11 cellular contexts compared by ENCODE assay signal in the genomic region with DNA sequence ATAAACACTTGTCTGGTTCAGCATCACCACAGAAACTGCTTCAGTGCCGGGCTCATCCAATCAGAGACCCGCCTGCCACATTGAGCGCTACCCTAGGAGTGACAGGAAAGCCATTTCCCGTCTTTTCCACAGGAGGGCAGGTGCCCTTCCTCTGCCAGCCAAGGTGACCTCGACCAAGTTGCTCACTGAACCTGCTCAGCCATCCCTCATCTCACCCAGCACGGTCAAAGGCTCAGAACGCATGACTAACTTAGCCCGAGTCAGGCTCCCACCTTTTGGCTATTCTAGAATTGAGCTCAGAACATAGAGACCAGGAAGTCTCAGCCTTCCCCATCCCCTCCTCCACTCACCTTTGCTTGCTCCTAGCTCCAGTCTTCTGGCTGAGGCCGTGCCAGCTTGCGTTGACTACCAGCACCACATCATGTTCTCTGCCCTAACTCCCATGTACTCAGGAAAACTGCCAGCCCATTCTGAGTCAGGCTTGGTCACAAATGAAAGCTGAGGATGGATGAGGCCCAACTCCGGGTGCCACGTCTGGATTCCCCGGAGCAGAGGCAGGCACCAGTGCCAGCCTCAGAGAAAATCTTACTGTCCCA. TPM values are rescaled to one million over a fixed set of nuclear protein-coding genes. Genes with fewer than 3 reads are reported as not detected.
A peak's percentile ranks its signal among the peaks of the same experiment; 100 is the strongest.
DNase-seq lines count a peak whose midpoint lies in the region; ATAC-seq, FAIRE-seq and TF ChIP-seq lines count a peak whose summit lies in the region.
"Had no signal": no experiment of that assay in that cellular context is flagged by ENCODE, and none has a peak within 500 bp of the region (broad histone marks: within the 10 kb centered on the region; RNA-seq: fewer than 3 reads in every experiment).

No MANE protein-coding gene starts in this region.

- H3K4me1 Mint-ChIP-seq in activated naive CD8-positive, alpha-beta T cell treated with anti-CD3 and anti-CD28 coated beads for 36 hours, result peaks cover 10% of the 10 kb centered on the region
- H3K4me1 Mint-ChIP-seq: IgD-negative memory B cell had no signal

- H3K27ac ChIP-seq in keratinocyte (ENCODE audit: control insufficient read depth, insufficient read depth, low read length), result no peak overlapping the region

- H4K20me1 ChIP-seq in keratinocyte (ENCODE audit: control insufficient read depth, extremely low read depth, insufficient read depth, low read length), result no peaks in the 10 kb centered on the region

- H3K4me1 ChIP-seq in keratinocyte (ENCODE audit: control insufficient read depth, extremely low read depth, insufficient read depth, low read length), result peaks cover 8% of the 10 kb centered on the region

- H3K9ac ChIP-seq in keratinocyte (ENCODE audit: control insufficient read depth, extremely low read depth, insufficient read depth, low read length), result no peak overlapping the region

- no peak overlapping the region for H3K4me3 ChIP-seq in AG09309 (ENCODE audit: control insufficient read depth, low read depth, low read length)
- H3K4me3 ChIP-seq in keratinocyte (ENCODE audit: control insufficient read depth in 2 of 3, extremely low read depth in 1 of 3, insufficient read depth in 2 of 3, low read depth in 1 of 3, low read length in 3 of 3), result no peak overlapping the region

- H3K9me3 ChIP-seq in keratinocyte (ENCODE audit: control insufficient read depth, low read depth, low read length), result no peaks in the 10 kb centered on the region

- peaks cover 7 to 8% of the 10 kb centered on the region in 2 experiments for H3K36me3 ChIP-seq in keratinocyte (ENCODE audit: control insufficient read depth in 2 of 2, extremely low read depth in 1 of 2, insufficient read depth in 2 of 2, low read length in 2 of 2)

- no peak overlapping the region for H2AFZ ChIP-seq in keratinocyte (ENCODE audit: control insufficient read depth, low read length)

- dilution Hi-C loops in keratinocyte (cut with MboI; ENCODE audit: extremely low pct_ligation_motif_present, low sequenced_read_pairs), result no loop called here

- DNase-seq in AG09309 (ENCODE audit: low read depth) (no peak), HK-2 (ENCODE audit: unreplicated experiment) (peak; percentile 61), keratinocyte (ENCODE audit: low read depth, low spot score) (no peak), NCI-H345 (lab: John Stamatoyannopoulos, UW) (no peak), OCI-M2 (lab: John Stamatoyannopoulos, UW; ENCODE audit: unreplicated experiment) (no peak)
- no peak for DNase-seq in activated naive CD8-positive, alpha-beta T cell treated with anti-CD3 and anti-CD28 coated beads for 36 hours
- DNase-seq in stimulated activated CD4-positive, alpha-beta T cell treated with anti-CD3 and anti-CD28 coated beads, Interleukin-2, amount 100 ng/mL, for 48 hours, result no peak
- DNase-seq: activated T-cell treated with anti-CD3 and anti-CD28 coated beads, Interleukin-2, amount 50 U/mL, for 4 hours had no signal

- H3K4me3 Mint-ChIP-seq in activated naive CD8-positive, alpha-beta T cell treated with anti-CD3 and anti-CD28 coated beads for 36 hours, result no peak overlapping the region
- H3K4me3 Mint-ChIP-seq: activated T-cell treated with anti-CD3 and anti-CD28 coated beads, Interleukin-2, amount 50 U/mL, for 4 hours; memory B cell had no signal

- no peaks in the 10 kb centered on the region for H3K27me3 ChIP-seq in keratinocyte (ENCODE audit: control insufficient read depth, extremely low read depth, insufficient read depth, low read length)

- H3K4me2 ChIP-seq in keratinocyte (ENCODE audit: control insufficient read depth, extremely low read depth, insufficient read depth, low read depth, low read length), result no peak overlapping the region

- peak; percentile 9 for FAIRE-seq in keratinocyte (lab: Jason Lieb, UNC)

- no peak for ATAC-seq in GM21825 (IDR thresholded peaks at IDR 0.05; ENCODE audit: unreplicated experiment)

- TF ChIP-seq CTCF in AG09309 (IDR thresholded peaks at IDR 0.05; ENCODE audit: control insufficient read depth, insufficient read depth, low read depth, low read length, missing control alignments) (peak; percentile 7), keratinocyte (optimal IDR thresholded peaks at IDR 0.05 in 1 of 3, IDR thresholded peaks at IDR 0.05 in 1 of 3, conservative IDR thresholded peaks at IDR 0.05 in 1 of 3; ENCODE audit: extremely low read depth in 1 of 3, insufficient read depth in 2 of 3, low read length in 3 of 3) (peak; percentile 20 to 33 (median 31))

- H3K36me3 Mint-ChIP-seq in activated naive CD8-positive, alpha-beta T cell treated with anti-CD3 and anti-CD28 coated beads for 36 hours, result peaks cover 5% of the 10 kb centered on the region
- H3K36me3 Mint-ChIP-seq: IgD-negative memory B cell had no signal

- no peaks in the 10 kb centered on the region for H3K27me3 Mint-ChIP-seq in activated naive CD8-positive, alpha-beta T cell treated with anti-CD3 and anti-CD28 coated beads for 36 hours
- H3K27me3 Mint-ChIP-seq: IgD-negative memory B cell, memory B cell had no signal

- no peaks in the 10 kb centered on the region for H3K9me3 Mint-ChIP-seq in activated naive CD8-positive, alpha-beta T cell treated with anti-CD3 and anti-CD28 coated beads for 36 hours
- H3K9me3 Mint-ChIP-seq: activated T-cell treated with anti-CD3 and anti-CD28 coated beads, Interleukin-2, amount 50 U/mL, for 4 hours; IgD-negative memory B cell; memory B cell had no signal

- H3K9me1 ChIP-seq in keratinocyte (ENCODE audit: control insufficient read depth, extremely low read depth, insufficient read depth, low read length), result peaks cover 2% of the 10 kb centered on the region

- no peaks in the 10 kb centered on the region for H3K79me2 ChIP-seq in keratinocyte (ENCODE audit: control insufficient read depth, insufficient read depth, low read length)

- H3K27ac Mint-ChIP-seq in activated naive CD8-positive, alpha-beta T cell treated with anti-CD3 and anti-CD28 coated beads for 36 hours, result peak overlapping the region; percentile 10
- H3K27ac Mint-ChIP-seq: memory B cell had no signal

RNA-seq across cellular contexts. Expression of gene MRPS23, which starts 15.6 kb away (rescaled TPM):
- total RNA-seq in activated naive CD8-positive, alpha-beta T cell treated with anti-CD3 and anti-CD28 coated beads for 36 hours, result 10 to 100 TPM; 85.0 to 91.4 TPM
- 52.8 to 60.2 TPM (median 57.3 TPM) in 3 replicates for polyA plus RNA-seq in keratinocyte
- 45.1 TPM for polyA plus RNA-seq in keratinocyte (2011; ENCODE audit: low read depth)
- 28.0 and 33.1 TPM in 2 replicates for polyA plus RNA-seq in keratinocyte (2011; cell fraction: cytosol; rRNA removed)
- 17.3 and 32.0 TPM in 2 replicates for polyA plus RNA-seq in keratinocyte (2011; cell fraction: nucleus; rRNA removed)
- 52.4 and 69.6 TPM in 2 replicates for polyA plus RNA-seq in keratinocyte (2012; ENCODE audit: low replicate concordance)
- polyA minus RNA-seq in keratinocyte, result 16.7 to 24.3 TPM (median 24.0 TPM) in 3 replicates
- 39.9 TPM for polyA minus RNA-seq in keratinocyte (2011; cell fraction: cytosol; rRNA and poly(A)+ RNA removed)
- polyA minus RNA-seq in keratinocyte (2011; cell fraction: nucleus; rRNA and poly(A)+ RNA removed), result 4.7 and 8.2 TPM in 2 replicates
